ENCODE assay signal across 11 cellular contexts in genomic region chr1:203797948-203798347, GRCh38. TPM values are rescaled to one million over a fixed set of nuclear protein-coding genes. Genes with fewer than 3 reads are reported as not detected.
DNase-seq lines count a peak whose midpoint lies in the region; ATAC-seq lines count a peak whose summit lies in the region.
"Had no signal": no experiment of that assay in that cellular context is flagged by ENCODE, and none has a peak within 500 bp of the region (broad histone marks: within the 10 kb centered on the region; RNA-seq: fewer than 3 reads in every experiment).

No MANE protein-coding gene starts in this region.

- POLR2A ChIA-PET in T-cell (lab: Charles Lee): no interaction called here

- H3K9me3 Mint-ChIP-seq in stimulated activated naive CD8-positive, alpha-beta T cell treated with anti-CD3 and anti-CD28 coated beads, Interleukin-15, Interleukin-2, amounts not matched to agents 100 ng/mL and 50 ng/mL, for 24 hours: peaks cover 8% of the 10 kb centered on the region
- H3K9me3 Mint-ChIP-seq in stimulated activated naive CD8-positive, alpha-beta T cell treated with anti-CD3 and anti-CD28 coated beads, Interleukin-15, amount 100 ng/mL, for 72 hours: peaks cover 4 to 7% of the 10 kb centered on the region in 2 donors
- H3K9me3 Mint-ChIP-seq in T-cell: no peaks in the 10 kb centered on the region
- H3K9me3 Mint-ChIP-seq in memory B cell: peaks cover 2% of the 10 kb centered on the region

- H3K4me1 Mint-ChIP-seq in stimulated activated naive CD8-positive, alpha-beta T cell treated with anti-CD3 and anti-CD28 coated beads, Interleukin-15, Interleukin-2, amounts not matched to agents 100 ng/mL and 50 ng/mL, for 24 hours (ENCODE audit: low read depth): peaks cover 67% of the 10 kb centered on the region
- peaks cover 47% of the 10 kb centered on the region for H3K4me1 Mint-ChIP-seq in stimulated activated naive CD8-positive, alpha-beta T cell treated with anti-CD3 and anti-CD28 coated beads, Interleukin-15, amount 100 ng/mL, for 72 hours
- H3K4me1 Mint-ChIP-seq in T-cell (peaks cover 64 to 76% (median 71%) of the 10 kb centered on the region in 3 donors), memory B cell (peaks cover 23% of the 10 kb centered on the region)

- ATAC-seq in stimulated activated naive CD8-positive, alpha-beta T cell treated with anti-CD3 and anti-CD28 coated beads, Interleukin-15, amount 100 ng/mL, for 72 hours: no peak
- ATAC-seq in T-cell (replicated peaks in 1 of 4) (no peak), memory B cell (ENCODE audit: low read depth) (no peak), HG03159 (IDR thresholded peaks at IDR 0.05; ENCODE audit: unreplicated experiment) (no peak), HG02973 (IDR thresholded peaks at IDR 0.05; ENCODE audit: unreplicated experiment) (no peak)
- ATAC-seq: activated CD4-positive, alpha-beta T cell treated with anti-CD3 and anti-CD28 coated beads for 36 hours had no signal

- CTCF ChIA-PET in T-cell (lab: Charles Lee): no interaction called here

- peak overlapping the region; percentile 94 for H3K4me3 Mint-ChIP-seq in stimulated activated naive CD8-positive, alpha-beta T cell treated with anti-CD3 and anti-CD28 coated beads, Interleukin-15, Interleukin-2, amounts not matched to agents 100 ng/mL and 50 ng/mL, for 24 hours
- H3K4me3 Mint-ChIP-seq in stimulated activated naive CD8-positive, alpha-beta T cell treated with anti-CD3 and anti-CD28 coated beads, Interleukin-15, amount 100 ng/mL, for 72 hours: peak overlapping the region in 1 of 2 donors; percentile 88
- H3K4me3 Mint-ChIP-seq in T-cell (peak overlapping the region in 2 of 3 donors; percentile 91 to 92), memory B cell (no peak overlapping the region)

- H3K36me3 Mint-ChIP-seq in stimulated activated naive CD8-positive, alpha-beta T cell treated with anti-CD3 and anti-CD28 coated beads, Interleukin-15, Interleukin-2, amounts not matched to agents 100 ng/mL and 50 ng/mL, for 24 hours (ENCODE audit: low read depth): peaks cover 58% of the 10 kb centered on the region
- H3K36me3 Mint-ChIP-seq in T-cell (peaks cover 43% of the 10 kb centered on the region), memory B cell (peaks cover 14% of the 10 kb centered on the region)

- H3K27ac Mint-ChIP-seq in stimulated activated naive CD8-positive, alpha-beta T cell treated with anti-CD3 and anti-CD28 coated beads, Interleukin-15, Interleukin-2, amounts not matched to agents 100 ng/mL and 50 ng/mL, for 24 hours: peak overlapping the region; percentile 61
- H3K27ac Mint-ChIP-seq in stimulated activated naive CD8-positive, alpha-beta T cell treated with anti-CD3 and anti-CD28 coated beads, Interleukin-15, amount 100 ng/mL, for 72 hours: no peak overlapping the region
- H3K27ac Mint-ChIP-seq in T-cell (peak overlapping the region in 1 of 2 donors; percentile 28), memory B cell (peak overlapping the region; percentile 52)

- H3K27me3 Mint-ChIP-seq in stimulated activated naive CD8-positive, alpha-beta T cell treated with anti-CD3 and anti-CD28 coated beads, Interleukin-15, Interleukin-2, amounts not matched to agents 100 ng/mL and 50 ng/mL, for 24 hours: no peaks in the 10 kb centered on the region
- no peaks in the 10 kb centered on the region for H3K27me3 Mint-ChIP-seq in stimulated activated naive CD8-positive, alpha-beta T cell treated with anti-CD3 and anti-CD28 coated beads, Interleukin-15, amount 100 ng/mL, for 72 hours
- no peaks in the 10 kb centered on the region for H3K27me3 Mint-ChIP-seq in T-cell
- H3K27me3 Mint-ChIP-seq in memory B cell: no peaks in the 10 kb centered on the region
- H3K27me3 Mint-ChIP-seq: activated CD4-positive, alpha-beta T cell treated with anti-CD3 and anti-CD28 coated beads for 36 hours had no signal

- no peak for DNase-seq in stimulated activated naive CD8-positive, alpha-beta T cell treated with anti-CD3 and anti-CD28 coated beads, Interleukin-15, amount 100 ng/mL, for 72 hours
- DNase-seq in T-cell (no peak), memory B cell (ENCODE audit: low spot score in 2 of 2) (no peak), SW 1271 (lab: John Stamatoyannopoulos, UW) (no peak), GOT3 (lab: John Stamatoyannopoulos, UW) (no peak)
- DNase-seq: activated CD4-positive, alpha-beta T cell treated with anti-CD3 and anti-CD28 coated beads for 36 hours; cortex of kidney; nucleus accumbens had no signal

RNA-seq across cellular contexts. Expression of gene ZBED6, which starts 2.5 kb away (rescaled TPM):
- 10 to 100 TPM; 21.7 to 36.7 (median 23.8) TPM for total RNA-seq in T-cell

RNA-seq across cellular contexts. Expression of gene ZC3H11A, which starts 2.5 kb away (rescaled TPM):
- total RNA-seq in T-cell: 100 to 1,000 TPM in 2 of 5 donors, 10 to 100 TPM in 3; 85.6 to 111 (median 95.8) TPM

RNA-seq across cellular contexts. Expression of gene LAX1, which starts 33.0 kb away (rescaled TPM):
- total RNA-seq in T-cell: 10 to 100 TPM; 20.0 to 32.4 (median 29.1) TPM

Comparison
In these comparisons a context has a peak if more than half of its experiments do, and no peak if none do; other contexts are left out.
1. H3K27ac Mint-ChIP-seq: peak in stimulated activated naive CD8-positive, alpha-beta T cell treated with anti-CD3 and anti-CD28 coated beads, Interleukin-15, Interleukin-2, amounts not matched to agents 100 ng/mL and 50 ng/mL, for 24 hours (single experiment) and memory B cell (single experiment); none in stimulated activated naive CD8-positive, alpha-beta T cell treated with anti-CD3 and anti-CD28 coated beads, Interleukin-15, amount 100 ng/mL, for 72 hours (0 of 2).